20 cellular contexts compared by ENCODE assay signal in genomic region chr14:26200675-26201074, GRCh38.
DNase-seq lines count a peak whose midpoint lies in the region; ATAC-seq and TF ChIP-seq lines count a peak whose summit lies in the region.
"Had no signal": no experiment of that assay in that cellular context is flagged by ENCODE, and none has a peak within 500 bp of the region (broad histone marks: within the 10 kb centered on the region; RNA-seq: fewer than 3 reads in every experiment).

No MANE protein-coding gene starts in this region.

- H3K27ac Mint-ChIP-seq in WTC11 = no peak overlapping the region
- H3K27ac Mint-ChIP-seq: brain; naive thymus-derived CD4-positive, alpha-beta T cell had no signal

- peaks cover 18% of the 10 kb centered on the region for H3K27me3 Mint-ChIP-seq in WTC11 (ENCODE audit: low read depth)

- DNase-seq in Daoy (ENCODE audit: low read depth) (peak; percentile 66), NCI-H226 (peak; percentile 22), choroid plexus epithelial cell (ENCODE audit: low read depth) (peak; percentile 41), non-pigmented ciliary epithelial cell (ENCODE audit: low read depth) (peak; percentile 30), SHP77 treated with DMSO at 0.1 percent for 48 hours (lab: John Stamatoyannopoulos, UW) (no peak), WTC11 (ENCODE audit: low spot score) (no peak)
- DNase-seq: activated CD4-positive, alpha-beta T cell treated with anti-CD3 and anti-CD28 coated beads, Interleukin-2, amount 50 U/mL, for 1 hour; effector memory CD4-positive, alpha-beta T cell; naive thymus-derived CD4-positive, alpha-beta T cell; NCI-H1694 treated with DMSO at 0.1 percent for 48 hours; NCI-H345; right cardiac atrium; stomach; T-helper 2 cell; transverse colon had no signal

- ATAC-seq in GM21723 (IDR thresholded peaks at IDR 0.05; ENCODE audit: unreplicated experiment) (no peak), GM19463 (IDR thresholded peaks at IDR 0.05; ENCODE audit: unreplicated experiment) (no peak), WTC11 (no peak)
- ATAC-seq: esophagus mucosa; naive thymus-derived CD4-positive, alpha-beta T cell; right cardiac atrium had no signal

- H3K36me3 Mint-ChIP-seq in WTC11 = no peaks in the 10 kb centered on the region
- H3K36me3 Mint-ChIP-seq: brain had no signal

- POLR2A ChIA-PET in WTC11 (lab: Charles Lee) = no interaction called here

- CTCF ChIA-PET in WTC11 (lab: Charles Lee) = no interaction called here

- H3K9me3 Mint-ChIP-seq in WTC11 = peaks cover 3% of the 10 kb centered on the region; the same call in 1 of the 2 replicates

- H3K4me3 ChIP-seq in choroid plexus epithelial cell (ENCODE audit: low read depth, low read length) = no peak overlapping the region
- H3K4me3 ChIP-seq: PC-9, stomach, transverse colon had no signal

- no peak overlapping the region for H3K4me3 Mint-ChIP-seq in WTC11
- H3K4me3 Mint-ChIP-seq: brain; naive thymus-derived CD4-positive, alpha-beta T cell had no signal

- H3K4me1 Mint-ChIP-seq in WTC11 = peaks cover 21% of the 10 kb centered on the region
- H3K4me1 Mint-ChIP-seq: naive thymus-derived CD4-positive, alpha-beta T cell had no signal

- no peak for TF ChIP-seq CTCF in choroid plexus epithelial cell (conservative IDR thresholded peaks at IDR 0.05; ENCODE audit: low read depth, low read length)
- no peak for TF ChIP-seq CTCF in WTC11 (IDR thresholded peaks at IDR 0.05)

TF ChIP-seq in WTC11, 78 proteins besides CTCF, POLR2A, EP300 and RAD21:
- TF ChIP-seq PRDM15 (CRISPR knock-in tag; IDR thresholded peaks at IDR 0.05) = no peak
- TF ChIP-seq GTF2I (CRISPR knock-in tag; conservative IDR thresholded peaks at IDR 0.05) = no peak
- TF ChIP-seq, protein P1, sequence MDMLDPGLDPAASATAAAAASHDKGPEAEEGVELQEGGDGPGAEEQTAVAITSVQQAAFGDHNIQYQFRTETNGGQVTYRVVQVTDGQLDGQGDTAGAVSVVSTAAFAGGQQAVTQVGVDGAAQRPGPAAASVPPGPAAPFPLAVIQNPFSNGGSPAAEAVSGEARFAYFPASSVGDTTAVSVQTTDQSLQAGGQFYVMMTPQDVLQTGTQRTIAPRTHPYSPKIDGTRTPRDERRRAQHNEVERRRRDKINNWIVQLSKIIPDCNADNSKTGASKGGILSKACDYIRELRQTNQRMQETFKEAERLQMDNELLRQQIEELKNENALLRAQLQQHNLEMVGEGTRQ (CRISPR knock-in tag; IDR thresholded peaks at IDR 0.05) = no peak
- no peak for TF ChIP-seq ZBTB21 (CRISPR knock-in tag; IDR thresholded peaks at IDR 0.05; ENCODE audit: borderline replicate concordance)
- no peak for TF ChIP-seq ELF4 (CRISPR knock-in tag; IDR thresholded peaks at IDR 0.05; ENCODE audit: low read depth)
- TF ChIP-seq TCF7 (CRISPR knock-in tag; IDR thresholded peaks at IDR 0.05; ENCODE audit: low read depth) = no peak
- no peak for TF ChIP-seq ZNF532 (CRISPR knock-in tag; IDR thresholded peaks at IDR 0.05; ENCODE audit: borderline replicate concordance)
- TF ChIP-seq TP53 (CRISPR knock-in tag; IDR thresholded peaks at IDR 0.05) = no peak

Comparison
In these comparisons a context has a peak if more than half of its experiments do, and no peak if none do; other contexts are left out.
1. DNase-seq: peak in Daoy (single experiment), NCI-H226 (single experiment), choroid plexus epithelial cell (single experiment) and non-pigmented ciliary epithelial cell (single experiment); none in SHP77 treated with DMSO at 0.1 percent for 48 hours (single experiment) and WTC11 (single experiment).